11 cellular contexts compared by ENCODE assay signal in genomic region chr6:108597601-108598315, GRCh38. TPM values are rescaled to one million over a fixed set of nuclear protein-coding genes. Genes with fewer than 3 reads are reported as not detected.
DNase-seq lines count a peak whose midpoint lies in the region; ATAC-seq and TF ChIP-seq lines count a peak whose summit lies in the region.
"Had no signal": no experiment of that assay in that cellular context is flagged by ENCODE, and none has a peak within 500 bp of the region (broad histone marks: within the 10 kb centered on the region; RNA-seq: fewer than 3 reads in every experiment).

No MANE protein-coding gene starts in this region.

- no peaks in the 10 kb centered on the region for H3K79me2 ChIP-seq in OCI-LY1 (ENCODE audit: insufficient read depth, low read length)

- H3K36me3 ChIP-seq in OCI-LY1 (ENCODE audit: insufficient read depth, low read length) (no peaks in the 10 kb centered on the region), heart right ventricle (no peaks in the 10 kb centered on the region), spleen (no peaks in the 10 kb centered on the region)

- H4K20me1 ChIP-seq in OCI-LY1 (ENCODE audit: insufficient read depth, low read length), result no peaks in the 10 kb centered on the region

- no peak overlapping the region for H3K9ac ChIP-seq in OCI-LY1 (ENCODE audit: low read length)

- no peak for TF ChIP-seq CTCF in OCI-LY1 (IDR thresholded peaks at IDR 0.05; ENCODE audit: low read length)
- no peak for TF ChIP-seq CTCF in heart right ventricle (IDR thresholded peaks at IDR 0.05)
- no peak for TF ChIP-seq CTCF in spleen (IDR thresholded peaks at IDR 0.05 in 8 of 11, conservative IDR thresholded peaks at IDR 0.05 in 3 of 11)

- intact Hi-C loops in heart right ventricle (cut with DNase I), result no loop called here
- intact Hi-C loops in spleen (cut with DNase I; ENCODE audit: low total_unique reads), result no loop called here

- no peak for TF ChIP-seq POLR2A in spleen (IDR thresholded peaks at IDR 0.05)

- no peaks in the 10 kb centered on the region for H3K9me3 ChIP-seq in OCI-LY1 (ENCODE audit: low read length)
- H3K9me3 ChIP-seq in heart right ventricle, result no peaks in the 10 kb centered on the region
- no peaks in the 10 kb centered on the region for H3K9me3 ChIP-seq in spleen

- no peaks in the 10 kb centered on the region for H3K9me2 ChIP-seq in OCI-LY1 (ENCODE audit: low read depth, low read length)

- no peak for DNase-seq in heart right ventricle
- no peak for DNase-seq in spleen
- DNase-seq in SKM-1 treated with dmso at 0.1 percent for 144 hours (lab: John Stamatoyannopoulos, UW; ENCODE audit: unreplicated experiment), result no peak
- DNase-seq in SHP77 (lab: John Stamatoyannopoulos, UW), result no peak
- DNase-seq in NCI-H2029 (lab: John Stamatoyannopoulos, UW), result no peak
- no peak for DNase-seq in SIG-M5 treated with dmso at 0.1 percent for 504 hours (lab: John Stamatoyannopoulos, UW; ENCODE audit: unreplicated experiment)
- DNase-seq: effector CD8-positive, alpha-beta T cell; NCI-H187; stimulated activated CD4-positive, alpha-beta T cell treated with anti-CD3 and anti-CD28 coated beads, Interleukin-15, amount 100 ng/mL, for 24 hours had no signal

- peak overlapping the region; percentile 44 for H3K4me2 ChIP-seq in OCI-LY1 (ENCODE audit: low read length)

- no peaks in the 10 kb centered on the region for H3K27me3 ChIP-seq in OCI-LY1 (ENCODE audit: insufficient read depth, low read length)
- no peaks in the 10 kb centered on the region for H3K27me3 ChIP-seq in heart right ventricle
- H3K27me3 ChIP-seq in spleen (replicated peaks in 1 of 7), result no peaks in the 10 kb centered on the region

- ATAC-seq in GM21515 (IDR thresholded peaks at IDR 0.05; ENCODE audit: unreplicated experiment), result peak; percentile 38
- ATAC-seq in heart right ventricle, result peak in 5 of 8 donors; percentile 43 to 50 (median 47)

- H3K4me1 ChIP-seq in OCI-LY1 (ENCODE audit: insufficient read depth, low read length, severe bottlenecking), result peaks cover 63% of the 10 kb centered on the region
- peaks cover 30 to 87% (median 71%) of the 10 kb centered on the region in 9 donors for H3K4me1 ChIP-seq in heart right ventricle
- peaks cover 26 to 95% (median 70%) of the 10 kb centered on the region in 6 donors for H3K4me1 ChIP-seq in spleen

- H3K4me3 ChIP-seq in OCI-LY1 (ENCODE audit: low read depth, low read length, poor library complexity, severe bottlenecking), result no peak overlapping the region
- H3K4me3 ChIP-seq in heart right ventricle, result no peak overlapping the region
- H3K4me3 ChIP-seq in spleen, result no peak overlapping the region

- H3K27ac ChIP-seq in OCI-LY1 (ENCODE audit: low read depth, low read length, poor library complexity, severe bottlenecking) (peak overlapping the region; percentile 33), heart right ventricle (peak overlapping the region in 8 of 10 donors; percentile 32 to 73 (median 50)), spleen (peak overlapping the region in 6 of 8 donors; percentile 5 to 67 (median 53))

- no peak overlapping the region for H2AFZ ChIP-seq in OCI-LY1 (ENCODE audit: low read length)

- H3F3A ChIP-seq in OCI-LY1 (ENCODE audit: insufficient read depth, low read length), result no peaks in the 10 kb centered on the region

- WGBS in heart right ventricle, 2 donors, result 40 to 44% methylated on average over 5 of the region's 5 CpGs
- WGBS in spleen, 5 donors, result 66 to 81% (median 77%) methylated on average over 5 of the region's 5 CpGs

RNA-seq across cellular contexts. Expression of gene FOXO3, which starts 37.0 kb away (rescaled TPM):
- total RNA-seq in heart right ventricle (10 to 100 TPM; 29.4 to 52.6 (median 37.7) TPM), spleen (10 to 100 TPM; 45.8 to 86.9 (median 75.2) TPM)
- polyA plus RNA-seq in heart right ventricle (10 to 100 TPM; 16.8 to 19.3 TPM), spleen (10 to 100 TPM in 2 of 3 donors, 1 to 10 TPM in 1; 9.4 to 12.6 (median 12.0) TPM)
